ENCODE assay signal across 8 cellular contexts in the genomic region with DNA sequence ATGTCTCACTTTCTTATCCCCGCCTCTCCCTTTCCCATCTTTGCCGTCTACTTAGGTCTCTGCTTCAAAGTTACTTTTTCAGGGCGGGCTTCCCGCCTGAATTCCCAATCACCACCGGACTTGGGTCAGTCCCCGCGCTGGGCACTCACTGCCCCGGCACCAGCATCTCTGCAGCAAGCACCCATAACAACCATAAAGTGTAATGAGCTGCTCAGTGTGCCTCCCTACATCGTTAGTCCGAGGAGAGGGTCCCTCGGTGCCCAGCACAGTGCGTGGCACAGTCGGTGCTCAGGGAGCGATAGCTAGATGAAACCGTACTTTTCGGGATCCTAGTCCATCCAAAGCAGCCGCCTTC. TPM values are rescaled to one million over a fixed set of nuclear protein-coding genes. Genes with fewer than 3 reads are reported as not detected.
DNase-seq lines count a peak whose midpoint lies in the region; ATAC-seq, FAIRE-seq and TF ChIP-seq lines count a peak whose summit lies in the region.

No MANE protein-coding gene starts in this region.

- CTCF ChIA-PET in WTC11 (lab: Charles Lee), result interaction anchor here (1.2 to 2.7 kb wide), 6 partner anchors 27 to 130 kb away, joined by 3 to 17 read pairs (median 8); a partner anchor contains a TSS

- H3K4me1 Mint-ChIP-seq in WTC11, result peaks cover 23% of the 10 kb centered on the region

- H3K4me3 ChIP-seq in foreskin fibroblast (ENCODE audit: low read depth in 1 of 2, low read length in 2 of 2), result peak overlapping the region; percentile 70 to 87
- peak overlapping the region; percentile 63 for H3K4me3 ChIP-seq in skeletal muscle cell (ENCODE audit: low read depth, low read length)

- H3K9me3 Mint-ChIP-seq in WTC11, result no peaks in the 10 kb centered on the region

- no peak for ATAC-seq in WTC11
- no peak for ATAC-seq in HG03045 (IDR thresholded peaks at IDR 0.05; ENCODE audit: unreplicated experiment)
- ATAC-seq in GM18520 (IDR thresholded peaks at IDR 0.05; ENCODE audit: unreplicated experiment), result no peak

- H3K36me3 Mint-ChIP-seq in WTC11, result peaks cover 8% of the 10 kb centered on the region

- peak; percentile 30 for FAIRE-seq in GM12892 (lab: Jason Lieb, UNC)

- TF ChIP-seq POLR2A in GM12892 (IDR thresholded peaks at IDR 0.05; ENCODE audit: low read depth, low read length), result no peak

- H3K27me3 Mint-ChIP-seq in WTC11 (ENCODE audit: low read depth), result no peaks in the 10 kb centered on the region

- H3K27ac Mint-ChIP-seq in WTC11, result peak overlapping the region; percentile 81

- H3K4me3 Mint-ChIP-seq in WTC11, result peak overlapping the region; percentile 72

- DNase-seq in GM12892 (ENCODE audit: insufficient read length) (no peak), WTC11 (ENCODE audit: low spot score) (no peak), foreskin fibroblast (no peak), skeletal muscle cell (ENCODE audit: low read depth) (no peak), NOMO-1 treated with dmso at 0.1 percent for 144 hours (lab: John Stamatoyannopoulos, UW; ENCODE audit: unreplicated experiment) (no peak)
- DNase-seq in stimulated activated naive CD4-positive, alpha-beta T cell (lab: John Stamatoyannopoulos, UW), result no peak

- POLR2A ChIA-PET in WTC11 (lab: Charles Lee), result no interaction called here

- TF ChIP-seq CTCF in WTC11 (IDR thresholded peaks at IDR 0.05) (no peak), foreskin fibroblast (IDR thresholded peaks at IDR 0.05; ENCODE audit: low read depth, low read length) (no peak)

TF ChIP-seq in WTC11, 78 proteins besides CTCF, POLR2A, EP300 and RAD21:
- TF ChIP-seq PRRX2 (CRISPR knock-in tag; IDR thresholded peaks at IDR 0.05) (no peak), ESRRA (CRISPR knock-in tag; IDR thresholded peaks at IDR 0.05; ENCODE audit: borderline replicate concordance) (0 out of 2 replicates have a peak, but pooled peaks have one; percentile 43), KAT7 (CRISPR knock-in tag; IDR thresholded peaks at IDR 0.05; ENCODE audit: borderline replicate concordance) (peak; percentile 53; the same call in 1 of the 2 replicates)

RNA-seq across cellular contexts. Expression of a gene that starts 0.6 kb away (rescaled TPM):
- polyA plus RNA-seq in GM12892 (2012; ENCODE audit: missing spikeins), result 44.6 TPM
- total RNA-seq in WTC11 (2021), result 65.7 to 73.4 TPM (median 65.8 TPM) in 3 replicates

RNA-seq across cellular contexts. Expression of a gene that starts 42.7 kb away (rescaled TPM):
- polyA plus RNA-seq in GM12892 (2012; ENCODE audit: missing spikeins), result 0.87 TPM
- total RNA-seq in WTC11 (2021), result 0.05 TPM in 1 of 3 replicates, not detected in the others
